Comparison of ENCODE assay signal across 8 cellular contexts in genomic region chr6:34425498-34426410, GRCh38. TPM values are rescaled to one million over a fixed set of nuclear protein-coding genes. Genes with fewer than 3 reads are reported as not detected.
DNase-seq lines count a peak whose midpoint lies in the region; ATAC-seq and TF ChIP-seq lines count a peak whose summit lies in the region.

Gene RPS10, minus strand, starts transcription at chr6:34426069. Its CDS starts 848 bp downstream, at chr6:34425221.

- peaks cover 9% of the 10 kb centered on the region for H3K4me1 ChIP-seq in OCI-LY3 (ENCODE audit: low read length)

- in situ Hi-C loops in endometrial microvascular endothelial cells (cut with HindIII; ENCODE audit: inconsistent ontology term, low pct_unique_long_range_greater_than_20kb, low sequenced_read_pairs): no loop called here

- 0 out of 2 replicates have a peak, but pooled peaks cover 2% of the 10 kb centered on the region for H4K20me1 ChIP-seq in OCI-LY3 (ENCODE audit: insufficient read depth, low read length)

- no peaks in the 10 kb centered on the region for H3K27me3 ChIP-seq in OCI-LY3 (ENCODE audit: low read depth, low read length)

- TF ChIP-seq CTCF in OCI-LY3 (IDR thresholded peaks at IDR 0.05; ENCODE audit: low read depth, low read length): no peak

- peak; percentile 84 for ATAC-seq in GM21423 (IDR thresholded peaks at IDR 0.05; ENCODE audit: unreplicated experiment)

- peak within 1 kb of the TSS; percentile 96 for H3K4me3 ChIP-seq in OCI-LY3 (ENCODE audit: low read length)

- peak within 1 kb of the TSS; percentile 98 for H3K9ac ChIP-seq in OCI-LY3 (ENCODE audit: low read length)

- peak within 1 kb of the TSS; percentile 87 for H3K4me2 ChIP-seq in OCI-LY3 (ENCODE audit: low read length)

- H2AFZ ChIP-seq in OCI-LY3 (ENCODE audit: low read depth, low read length): peak within 1 kb of the TSS; percentile 86

- no peaks in the 10 kb centered on the region for H3K9me3 ChIP-seq in OCI-LY3 (ENCODE audit: insufficient read depth, low read length)

- peak within 1 kb of the TSS; percentile 58 for H3K27ac ChIP-seq in OCI-LY3 (ENCODE audit: low read length)

- H3K36me3 ChIP-seq in OCI-LY3 (replicated peaks; ENCODE audit: low read depth, low read length): peaks cover 35% of the 10 kb centered on the region

- H3K79me2 ChIP-seq in OCI-LY3 (ENCODE audit: low read length): peaks cover 41% of the 10 kb centered on the region

- peak; percentile 80 for DNase-seq in CMK (ENCODE audit: low read depth)
- peak; percentile 86 for DNase-seq in HuH-7.5 (ENCODE audit: low spot score)
- DNase-seq in activated CD8-positive, alpha-beta memory T cell treated with anti-CD3 and anti-CD28 coated beads, Interleukin-2, amount 50 U/mL, for 4 hours: peak; percentile 91
- peak; percentile 97 for DNase-seq in mesenteric fat pad (ENCODE audit: low spot score)
- peak; percentile 79 for DNase-seq in stimulated activated CD8-positive, alpha-beta memory T cell treated with anti-CD3 and anti-CD28 coated beads, Interleukin-15, amount 100 ng/mL, for 1 hour (ENCODE audit: low read depth)

RNA-seq across cellular contexts. Expression of gene RPS10, which starts in this region (rescaled TPM):
- total RNA-seq in endometrial microvascular endothelial cells (ENCODE audit: inconsistent ontology term) (2,811 TPM), mesenteric fat pad (875 TPM)

Comparison
In these comparisons a context has a peak if more than half of its experiments do, and no peak if none do; other contexts are left out.
1. Peak in every context shown above with its lines: DNase-seq, ATAC-seq, H3K4me3 ChIP-seq and H3K27ac ChIP-seq.